Comparison of ENCODE assay signal across 9 cellular contexts in the genomic region with DNA sequence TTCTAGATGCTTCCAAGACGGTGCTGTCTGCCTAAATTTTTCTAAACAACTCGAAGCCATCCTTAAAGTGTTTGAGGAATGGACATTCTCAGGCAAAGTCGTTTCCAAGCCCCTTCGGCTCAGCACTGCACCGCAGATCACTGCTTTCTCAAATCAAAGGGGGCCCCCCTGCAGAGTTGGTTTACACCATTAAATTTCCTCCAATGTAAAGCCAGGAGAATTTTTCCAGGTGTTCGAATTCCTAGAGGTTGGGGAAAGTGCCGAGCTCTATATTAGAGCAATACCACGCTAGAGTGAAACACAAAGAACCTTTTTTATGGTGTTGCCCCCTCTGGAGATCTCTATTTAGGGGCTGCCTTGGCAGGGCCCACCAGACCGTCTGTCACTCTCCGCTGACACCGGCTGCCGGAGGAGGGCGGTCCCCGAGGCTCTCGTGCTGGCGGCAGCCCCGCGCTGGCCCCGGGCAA.
DNase-seq lines count a peak whose midpoint lies in the region; ATAC-seq, FAIRE-seq and TF ChIP-seq lines count a peak whose summit lies in the region.
"Had no signal": no experiment of that assay in that cellular context is flagged by ENCODE, and none has a peak within 500 bp of the region (broad histone marks: within the 10 kb centered on the region; RNA-seq: fewer than 3 reads in every experiment).

No MANE protein-coding gene starts in this region.

- FAIRE-seq in HepG2 (lab: Jason Lieb, UNC) (no peak), RCC 7860 (lab: Jason Lieb, UNC) (no peak)

- BruUV-seq in HepG2 (replicated peaks; lab: Mats Ljungman, UMichigan), result no TSS peak

- H3K27me3 Mint-ChIP-seq in stimulated activated memory B cell treated with anti-CD40 and anti-IgM and Interleukin-4, amounts not matched to agents 10 μg/mL and 1 μg/mL and 100 μg/mL, for 72 hours, result no peaks in the 10 kb centered on the region
- H3K27me3 Mint-ChIP-seq in chondrocyte (ENCODE audit: low read depth), result no peaks in the 10 kb centered on the region

- no peaks in the 10 kb centered on the region for H3K36me3 Mint-ChIP-seq in stimulated activated memory B cell treated with anti-CD40 and anti-IgM and Interleukin-4, amounts not matched to agents 10 μg/mL and 1 μg/mL and 100 μg/mL, for 72 hours
- no peaks in the 10 kb centered on the region for H3K36me3 Mint-ChIP-seq in chondrocyte (ENCODE audit: low read depth)

- TF ChIP-seq CTCF in choroid plexus epithelial cell (conservative IDR thresholded peaks at IDR 0.05; ENCODE audit: low read depth, low read length) (no peak), HepG2 (CRISPR knock-in tag; IDR thresholded peaks at IDR 0.05) (no peak), GM10266 (IDR thresholded peaks at IDR 0.05; ENCODE audit: control insufficient read depth, insufficient read depth, low read depth, missing control alignments) (no peak), chondrocyte (IDR thresholded peaks at IDR 0.05) (no peak)

- POLR2A ChIA-PET in HepG2 (lab: Yijun Ruan, JAX), result no interaction called here

- H3K36me3 ChIP-seq in HUES48 (ENCODE audit: control insufficient read depth, insufficient read depth, low read length) (no peaks in the 10 kb centered on the region), HepG2 (replicated peaks in 1 of 2; ENCODE audit: control insufficient read depth in 1 of 2, insufficient read depth in 2 of 2, low read length in 2 of 2) (no peaks in the 10 kb centered on the region)

- CTCF ChIA-PET in HepG2 (lab: Yijun Ruan, JAX; ENCODE audit: low intra/inter-chr PET ratio, low total read pairs), result no interaction called here

- no peak overlapping the region for H3K27ac ChIP-seq in HUES48 (ENCODE audit: low read depth, low read length)
- no peak overlapping the region for H3K27ac ChIP-seq in HepG2 (ENCODE audit: extremely low read length, insufficient read depth, low read length)

- no peak overlapping the region for H2AFZ ChIP-seq in HepG2 (ENCODE audit: low read length)

- H3K4me2 ChIP-seq in HepG2 (ENCODE audit: low read depth, low read length), result no peak overlapping the region

- intact Hi-C loops in HepG2 (cut with micrococcal nuclease; ENCODE audit: unreplicated experiment), result loop anchor here (5.0 kb wide), 1 partner anchor 275 kb away; no protein-coding TSS in a partner anchor

- H3K4me1 Mint-ChIP-seq in stimulated activated memory B cell treated with anti-CD40 and anti-IgM and Interleukin-4, amounts not matched to agents 10 μg/mL and 1 μg/mL and 100 μg/mL, for 72 hours, result no peaks in the 10 kb centered on the region
- H3K4me1 Mint-ChIP-seq in chondrocyte (ENCODE audit: low read depth), result peaks cover 24% of the 10 kb centered on the region

- TF ChIP-seq POLR2A in HepG2 (IDR thresholded peaks at IDR 0.05; ENCODE audit: insufficient read depth in 1 of 2, low read depth in 2 of 2, low read length in 2 of 2), result no peak

- in situ Hi-C loops in HepG2 (cut with HindIII; ENCODE audit: extremely low pct_ligation_motif_present, low pct_unique_long_range_greater_than_20kb), result no loop called here

- 74% methylated on average over 8 of the region's 19 CpGs for WGBS in HepG2 (ENCODE audit: low lambda C conversion rate)

- no peak for TF ChIP-seq RAD21 in HepG2 (CRISPR knock-in tag; IDR thresholded peaks at IDR 0.05)

- DNase-seq in choroid plexus epithelial cell (ENCODE audit: low read depth), result no peak
- no peak for DNase-seq in HepG2 (ENCODE audit: low spot score)
- DNase-seq in RCC 7860 (ENCODE audit: low spot score), result no peak
- DNase-seq in GM10266 (ENCODE audit: extremely low spot score), result no peak
- no peak for DNase-seq in NCI-H1417 treated with DMSO at 0.1 percent for 48 hours (lab: John Stamatoyannopoulos, UW)
- no peak for DNase-seq in chondrocyte (ENCODE audit: low spot score)
- DNase-seq: GDM1 had no signal

- H3K79me2 ChIP-seq in HepG2 (ENCODE audit: insufficient read depth, low read length), result no peaks in the 10 kb centered on the region

- TF ChIP-seq EP300 in HepG2 (IDR thresholded peaks at IDR 0.05; ENCODE audit: low read depth in 2 of 2, low read length in 2 of 2), result no peak
- TF ChIP-seq EP300 in HepG2 (CRISPR knock-in tag; IDR thresholded peaks at IDR 0.05; ENCODE audit: borderline replicate concordance), result no peak

- H3K9me3 ChIP-seq in HUES48 (ENCODE audit: control insufficient read depth, insufficient read depth, low read length) (0 out of 2 replicates have a peak, but pooled peaks cover 4% of the 10 kb centered on the region), HepG2 (ENCODE audit: low read length) (no peaks in the 10 kb centered on the region)

- H3K9ac ChIP-seq in HUES48 (ENCODE audit: low read depth, low read length) (no peak overlapping the region), HepG2 (ENCODE audit: insufficient read depth, low read depth, low read length) (no peak overlapping the region)

- H3K27me3 ChIP-seq in HUES48 (ENCODE audit: control insufficient read depth, insufficient read depth, low read length) (peaks cover 98% of the 10 kb centered on the region), HepG2 (ENCODE audit: control insufficient read depth in 1 of 2, insufficient read depth in 2 of 2, low read length in 2 of 2) (0 out of 5 replicates have a peak, but pooled peaks cover 0 to 4% of the 10 kb centered on the region in 2 experiments)

- H4K20me1 ChIP-seq in HepG2 (ENCODE audit: insufficient read depth, low read length), result no peaks in the 10 kb centered on the region

- H3K4me3 Mint-ChIP-seq in stimulated activated memory B cell treated with anti-CD40 and anti-IgM and Interleukin-4, amounts not matched to agents 10 μg/mL and 1 μg/mL and 100 μg/mL, for 72 hours, result no peak overlapping the region
- no peak overlapping the region for H3K4me3 Mint-ChIP-seq in chondrocyte (ENCODE audit: unreplicated experiment)

- no peak overlapping the region for H3K27ac Mint-ChIP-seq in stimulated activated memory B cell treated with anti-CD40 and anti-IgM and Interleukin-4, amounts not matched to agents 10 μg/mL and 1 μg/mL and 100 μg/mL, for 72 hours
- H3K27ac Mint-ChIP-seq in chondrocyte (ENCODE audit: unreplicated experiment), result no peak overlapping the region

- H3K4me1 ChIP-seq in HUES48 (ENCODE audit: control insufficient read depth, insufficient read depth, low read length) (peaks cover 21% of the 10 kb centered on the region), HepG2 (ENCODE audit: insufficient read depth, low read length) (peaks cover 14% of the 10 kb centered on the region)

- no peak for ATAC-seq in HepG2
- ATAC-seq in stimulated activated memory B cell treated with anti-CD40 and anti-IgM and Interleukin-4, amounts not matched to agents 10 μg/mL and 1 μg/mL and 100 μg/mL, for 72 hours, result peak; percentile 20

- H3K9me3 Mint-ChIP-seq in stimulated activated memory B cell treated with anti-CD40 and anti-IgM and Interleukin-4, amounts not matched to agents 10 μg/mL and 1 μg/mL and 100 μg/mL, for 72 hours, result no peaks in the 10 kb centered on the region
- H3K9me3 Mint-ChIP-seq in chondrocyte (ENCODE audit: low read depth), result no peaks in the 10 kb centered on the region

- H3K4me3 ChIP-seq in HUES48 (ENCODE audit: low read depth, low read length) (peak overlapping the region; percentile 50), choroid plexus epithelial cell (ENCODE audit: low read depth, low read length) (peak overlapping the region; percentile 48), HepG2 (replicated peaks in 1 of 3; ENCODE audit: insufficient read depth in 1 of 3, low read depth in 2 of 3, low read length in 3 of 3) (no peak overlapping the region; a peak in 1 of 6 replicates)

TF ChIP-seq in HepG2, 621 proteins besides CTCF, POLR2A, EP300 and RAD21:
- TF ChIP-seq CBX5 (CRISPR knock-in tag; IDR thresholded peaks at IDR 0.05; ENCODE audit: borderline replicate concordance) (no peak), AGO1 (IDR thresholded peaks at IDR 0.05; ENCODE audit: low read depth, low read length, poor library complexity, severe bottlenecking) (peak; percentile 13), MLXIP (CRISPR knock-in tag; IDR thresholded peaks at IDR 0.05; ENCODE audit: borderline replicate concordance) (no peak)
TF ChIP-seq in HepG2: peak in this region for 1.

Comparison
In these comparisons a context has a peak if more than half of its experiments do, and no peak if none do; other contexts are left out.
1. H3K4me3 ChIP-seq: peak in HUES48 (single experiment) and choroid plexus epithelial cell (single experiment); none in HepG2 (0 of 3).